Comparison of ENCODE assay signal across 15 cellular contexts in the genomic region with DNA sequence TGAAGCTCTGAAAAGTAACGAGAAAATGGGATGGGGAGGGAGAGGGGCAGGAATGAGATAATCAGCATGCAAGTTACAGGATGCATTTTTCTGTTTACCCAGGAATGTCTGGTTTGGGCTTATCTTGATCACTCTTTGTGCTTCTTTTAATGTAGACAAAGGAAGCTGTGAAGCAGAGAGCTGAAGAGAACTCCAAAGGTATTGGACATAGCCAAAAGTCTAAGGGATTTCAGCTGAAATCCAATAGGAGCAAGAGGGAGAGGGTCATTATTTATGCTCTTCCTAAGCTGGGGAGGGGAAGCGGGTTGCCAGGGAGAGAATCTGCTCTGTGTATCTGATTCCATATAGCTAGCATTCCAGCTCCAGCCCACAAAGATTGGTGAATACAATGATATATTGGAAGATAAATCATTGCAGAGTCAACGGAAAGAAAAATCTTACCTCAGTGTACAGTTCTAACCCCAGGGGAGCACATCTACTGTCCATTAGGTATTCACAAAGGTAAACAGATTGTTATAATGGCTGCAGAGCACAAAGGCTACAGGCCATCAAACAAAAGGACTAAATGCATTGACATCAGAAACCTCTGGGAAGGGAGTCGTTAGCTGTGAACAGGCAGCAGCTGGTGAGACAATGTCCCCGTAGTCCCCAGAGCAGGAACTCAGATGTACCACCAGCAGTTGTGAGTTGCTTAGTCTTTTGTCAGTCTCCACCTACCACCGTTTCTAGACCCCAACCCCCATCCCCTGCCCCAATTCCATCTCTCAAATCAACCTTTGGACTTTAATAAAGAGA.
A peak's percentile ranks its signal among the peaks of the same experiment; 100 is the strongest.
DNase-seq lines count a peak whose midpoint lies in the region; ATAC-seq and TF ChIP-seq lines count a peak whose summit lies in the region.
"Had no signal": no experiment of that assay in that cellular context is flagged by ENCODE, and none has a peak within 500 bp of the region (broad histone marks: within the 10 kb centered on the region; RNA-seq: fewer than 3 reads in every experiment).

No MANE protein-coding gene starts in this region.

- no peaks in the 10 kb centered on the region for H3K36me3 ChIP-seq in endodermal cell (ENCODE audit: control insufficient read depth, insufficient read depth, low read length)

- H3K9me3 Mint-ChIP-seq in endodermal cell: no peaks in the 10 kb centered on the region
- H3K9me3 Mint-ChIP-seq: activated CD4-positive, alpha-beta memory T cell treated with anti-CD3 and anti-CD28 coated beads, Interleukin-2, amount 10 ng/mL, durations not matched to agents 7 days and 5 days; CD4-positive, alpha-beta T cell; stimulated activated naive CD8-positive, alpha-beta T cell treated with anti-CD3 and anti-CD28 coated beads, Interleukin-15, amount 100 ng/mL, for 72 hours; T-helper 2 cell treated with Interferon-gamma antibody and Interleukin-4, amounts not matched to agents 5 μg/mL and 100 μg/mL, for 36 hours had no signal

- WGBS in endodermal cell (ENCODE audit: insufficient coverage in 1 of 2, insufficient read length in 1 of 2), 2 experiments: 49 to 78% methylated on average over 5 to 6 of the region's 6 CpGs

- H3K36me3 Mint-ChIP-seq in endodermal cell (ENCODE audit: low read depth): no peaks in the 10 kb centered on the region

- peaks cover 20% of the 10 kb centered on the region for H3K4me1 Mint-ChIP-seq in endodermal cell
- H3K4me1 Mint-ChIP-seq: activated CD4-positive, alpha-beta memory T cell treated with anti-CD3 and anti-CD28 coated beads, Interleukin-2, amount 10 ng/mL, durations not matched to agents 7 days and 5 days; stimulated activated naive CD8-positive, alpha-beta T cell treated with anti-CD3 and anti-CD28 coated beads, Interleukin-15, amount 100 ng/mL, for 72 hours had no signal

- no peaks in the 10 kb centered on the region for H3K9me3 ChIP-seq in endodermal cell (ENCODE audit: control insufficient read depth, low read length)

- peaks cover 9% of the 10 kb centered on the region for H3K4me1 ChIP-seq in endodermal cell (ENCODE audit: control insufficient read depth, insufficient read depth, low read length)

- no peak overlapping the region for H3K4me3 ChIP-seq in endodermal cell (ENCODE audit: low read length)

- peaks cover 31% of the 10 kb centered on the region for H3K27me3 Mint-ChIP-seq in endodermal cell (ENCODE audit: insufficient read depth)

- TF ChIP-seq CTCF in endodermal cell (conservative IDR thresholded peaks at IDR 0.05): no peak
- TF ChIP-seq CTCF in omental fat pad (IDR thresholded peaks at IDR 0.05): no peak

- no peak overlapping the region for H3K4me3 Mint-ChIP-seq in endodermal cell
- H3K4me3 Mint-ChIP-seq: activated CD4-positive, alpha-beta memory T cell treated with anti-CD3 and anti-CD28 coated beads, Interleukin-2, amount 10 ng/mL, durations not matched to agents 7 days and 5 days; CD4-positive, alpha-beta T cell; stimulated activated naive CD8-positive, alpha-beta T cell treated with anti-CD3 and anti-CD28 coated beads, Interleukin-15, amount 100 ng/mL, for 72 hours; T-helper 2 cell treated with Interferon-gamma antibody and Interleukin-4, amounts not matched to agents 5 μg/mL and 100 μg/mL, for 36 hours had no signal

- peaks cover 21% of the 10 kb centered on the region for H3K27me3 ChIP-seq in endodermal cell (ENCODE audit: control insufficient read depth, insufficient read depth, low read length, poor library complexity, severe bottlenecking)

- peak; percentile 17 for DNase-seq in NCI-H82 (lab: John Stamatoyannopoulos, UW)
- DNase-seq in NCI-H82 treated with DMSO at 0.1 percent for 48 hours (lab: John Stamatoyannopoulos, UW; ENCODE audit: unreplicated experiment): no peak
- DNase-seq in NCI-H345 (lab: John Stamatoyannopoulos, UW): peak; percentile 90
- no peak for DNase-seq in endodermal cell
- no peak for DNase-seq in globus pallidus (ENCODE audit: low spot score)
- no peak for DNase-seq in omental fat pad (ENCODE audit: low spot score)
- DNase-seq in stimulated activated naive CD4-positive, alpha-beta T cell (lab: John Stamatoyannopoulos, UW): no peak
- DNase-seq: 8988T; activated CD4-positive, alpha-beta memory T cell treated with anti-CD3 and anti-CD28 coated beads, Interleukin-2, amount 10 ng/mL, durations not matched to agents 7 days and 5 days; CD4-positive, alpha-beta T cell; KBM-7; nucleus accumbens; stimulated activated naive CD8-positive, alpha-beta T cell treated with anti-CD3 and anti-CD28 coated beads, Interleukin-15, amount 100 ng/mL, for 72 hours had no signal

- no peak overlapping the region for H3K9ac ChIP-seq in endodermal cell (ENCODE audit: extremely low read depth, low read length, poor library complexity, severe bottlenecking)

- no peak overlapping the region for H3K27ac Mint-ChIP-seq in endodermal cell
- H3K27ac Mint-ChIP-seq: activated CD4-positive, alpha-beta memory T cell treated with anti-CD3 and anti-CD28 coated beads, Interleukin-2, amount 10 ng/mL, durations not matched to agents 7 days and 5 days; CD4-positive, alpha-beta T cell; stimulated activated naive CD8-positive, alpha-beta T cell treated with anti-CD3 and anti-CD28 coated beads, Interleukin-15, amount 100 ng/mL, for 72 hours; T-helper 2 cell treated with Interferon-gamma antibody and Interleukin-4, amounts not matched to agents 5 μg/mL and 100 μg/mL, for 36 hours had no signal

- ATAC-seq in omental fat pad (ENCODE audit: low FRiP score) (no peak), GM21515 (IDR thresholded peaks at IDR 0.05; ENCODE audit: unreplicated experiment) (no peak)
- ATAC-seq: stimulated activated naive CD8-positive, alpha-beta T cell treated with anti-CD3 and anti-CD28 coated beads, Interleukin-15, amount 100 ng/mL, for 72 hours had no signal

- peak overlapping the region; percentile 67 for H3K27ac ChIP-seq in endodermal cell (ENCODE audit: low read depth, low read length)

Comparison
In these comparisons a context has a peak if more than half of its experiments do, and no peak if none do; other contexts are left out.
1. DNase-seq: peak in NCI-H82 (single experiment) and NCI-H345 (single experiment); none in NCI-H82 treated with DMSO at 0.1 percent for 48 hours (single experiment), endodermal cell (single experiment), globus pallidus (single experiment), omental fat pad (single experiment) and stimulated activated naive CD4-positive, alpha-beta T cell (0 of 6).